ENCODE assay signal across 24 cellular contexts in genomic region chr6:40037271-40037670, GRCh38.
"Had no signal": no experiment of that assay in that cellular context is flagged by ENCODE, and none has a peak within 500 bp of the region (broad histone marks: within the 10 kb centered on the region; RNA-seq: fewer than 3 reads in every experiment).

No MANE protein-coding gene starts in this region.

- H3K36me3 ChIP-seq: left ventricle myocardium inferior, pancreas, prostate gland, stomach, thyroid gland, transverse colon, upper lobe of left lung, vagina had no signal

- DNase-seq: islet precursor cell; left ventricle myocardium inferior; midbrain; mucosa of descending colon; naive thymus-derived CD4-positive, alpha-beta T cell; pancreas; posterior cingulate gyrus; retina; right cardiac atrium; stimulated activated CD4-positive, alpha-beta T cell treated with anti-CD3 and anti-CD28 coated beads, Interleukin-12 subunit alpha, Interleukin-12 subunit beta, amount 100 ng/mL, for 4 hours; stimulated activated CD4-positive, alpha-beta T cell treated with anti-CD3 and anti-CD28 coated beads, Interleukin-15, amount 100 ng/mL, for 24 hours; stimulated activated CD4-positive, alpha-beta T cell treated with anti-CD3 and anti-CD28 coated beads, Interleukin-2, amount 100 ng/mL, for 24 hours; stimulated activated CD4-positive, alpha-beta T cell treated with anti-CD3 and anti-CD28 coated beads, Interleukin-4, amount 100 ng/mL, for 1 hour; stimulated activated naive B cell treated with anti-CD40 and anti-IgM and Interleukin-4, amounts not matched to agents 10 μg/mL and 1 μg/mL and 100 μg/mL, for 72 hours; stimulated activated naive CD8-positive, alpha-beta T cell treated with anti-CD3 and anti-CD28 coated beads, Interleukin-15, Interleukin-2, amounts not matched to agents 100 U/mL and 50 U/mL, for 24 hours; stomach; testis; thyroid gland; transverse colon; upper lobe of left lung had no signal

- H3K4me1 ChIP-seq: left ventricle myocardium inferior, pancreas, prostate gland, stomach, testis, thyroid gland, transverse colon, upper lobe of left lung, vagina had no signal

- H3K4me3 ChIP-seq: left ventricle myocardium inferior, lung, mucosa of descending colon, pancreas, prostate gland, skin epidermis, stomach, testis, thyroid gland, transverse colon, upper lobe of left lung, vagina had no signal

- H3K9me3 ChIP-seq: mucosa of descending colon, pancreas, prostate gland, testis, thyroid gland, transverse colon, vagina had no signal

- H3K27me3 ChIP-seq: pancreas, testis, thyroid gland, transverse colon, upper lobe of left lung, vagina had no signal

- H3K27ac ChIP-seq: left ventricle myocardium inferior, pancreas, prostate gland, skin epidermis, stomach, testis, thyroid gland, transverse colon, upper lobe of left lung, vagina had no signal
